In the genomic region with DNA sequence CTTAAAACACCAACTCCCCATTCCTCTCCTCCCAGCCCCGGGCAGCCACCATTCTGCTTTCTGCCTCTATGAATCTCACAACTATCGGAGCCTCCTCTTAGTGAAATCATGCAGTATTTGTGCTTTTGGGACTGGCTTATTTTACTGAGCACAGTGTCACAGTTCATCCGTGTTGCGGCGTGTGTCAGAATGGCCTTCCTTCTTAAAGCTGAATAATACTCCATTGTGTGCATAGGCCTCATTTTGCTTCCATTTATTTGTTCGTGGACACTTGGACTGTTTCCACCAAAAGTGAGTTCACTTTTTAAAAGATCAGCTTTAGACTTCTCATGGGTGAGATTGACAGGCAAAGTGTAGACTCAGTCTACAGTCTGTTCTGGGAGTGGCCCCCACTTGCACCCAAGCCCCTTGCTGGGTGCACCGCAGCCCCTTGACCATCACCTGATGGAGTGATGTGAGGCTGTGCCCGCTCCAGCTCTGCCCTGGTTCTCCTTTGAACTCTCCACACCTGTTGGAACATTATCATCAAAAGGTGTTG, we compare ENCODE assay signal across 16 cellular contexts. TPM values are rescaled to one million over a fixed set of nuclear protein-coding genes. Genes with fewer than 3 reads are reported as not detected.
A peak's percentile ranks its signal among the peaks of the same experiment; 100 is the strongest.
DNase-seq lines count a peak whose midpoint lies in the region; ATAC-seq and TF ChIP-seq lines count a peak whose summit lies in the region.
"Had no signal": no experiment of that assay in that cellular context is flagged by ENCODE, and none has a peak within 500 bp of the region (broad histone marks: within the 10 kb centered on the region; RNA-seq: fewer than 3 reads in every experiment).

No MANE protein-coding gene starts in this region.

- no peak overlapping the region for H3K27ac ChIP-seq in HEK293 (ENCODE audit: extremely low read depth, low read depth, low read length)
- H3K27ac ChIP-seq in mucosa of rectum (ENCODE audit: low read depth in 2 of 2, low read length in 2 of 2) = peak overlapping the region; percentile 3 to 26
- no peak overlapping the region for H3K27ac ChIP-seq in tibial nerve

- CTCF ChIA-PET in HEK293 (lab: Yijun Ruan, JAX) = no interaction called here

- H3K4me3 ChIP-seq in GM12865 (ENCODE audit: low read depth, low read length) (peak overlapping the region; percentile 40), HEK293 (ENCODE audit: low read depth, low read length) (no peak overlapping the region), mucosa of rectum (ENCODE audit: low read length in 2 of 2) (no peak overlapping the region), tibial nerve (no peak overlapping the region)

- no peak for TF ChIP-seq EP300 in tibial nerve (IDR thresholded peaks at IDR 0.05)

- H3K9ac ChIP-seq in mucosa of rectum (ENCODE audit: low read depth in 1 of 2, low read length in 2 of 2) = no peak overlapping the region

- WGBS in tibial nerve, 2 donors = 71 to 72% methylated on average over 8 of the region's 8 CpGs

- H3K36me3 Mint-ChIP-seq in progenitor cell of endocrine pancreas (ENCODE audit: insufficient read depth) = peaks cover 3% of the 10 kb centered on the region

- H3K36me3 ChIP-seq in HEK293 (ENCODE audit: control insufficient read depth in 2 of 2, insufficient read depth in 1 of 2, low read length in 2 of 2) (no peaks in the 10 kb centered on the region), mucosa of rectum (ENCODE audit: control insufficient read depth in 2 of 2, insufficient read depth in 2 of 2, low read length in 2 of 2) (peaks cover 0 to 6% of the 10 kb centered on the region in 2 donors), tibial nerve (no peaks in the 10 kb centered on the region)

- H3K9me3 ChIP-seq in HEK293 (ENCODE audit: control insufficient read depth, insufficient read depth, low read depth, low read length) (no peaks in the 10 kb centered on the region), mucosa of rectum (ENCODE audit: control insufficient read depth in 2 of 2, low read length in 2 of 2) (no peaks in the 10 kb centered on the region), tibial nerve (no peaks in the 10 kb centered on the region)

- no peak overlapping the region for H3K4me3 Mint-ChIP-seq in progenitor cell of endocrine pancreas (ENCODE audit: low read depth)
- H3K4me3 Mint-ChIP-seq: activated CD4-positive, alpha-beta T cell treated with anti-CD3 and anti-CD28 coated beads for 36 hours; dendritic cell treated with granulocyte-macrophage colony-stimulating factor and Interleukin-4, amounts not matched to agents 40 ng/mL and 50 ng/mL, for 4 days had no signal

- no peaks in the 10 kb centered on the region for H3K27me3 Mint-ChIP-seq in progenitor cell of endocrine pancreas
- H3K27me3 Mint-ChIP-seq: activated CD4-positive, alpha-beta T cell treated with anti-CD3 and anti-CD28 coated beads for 36 hours; dendritic cell treated with granulocyte-macrophage colony-stimulating factor and Interleukin-4, amounts not matched to agents 40 ng/mL and 50 ng/mL, for 4 days had no signal

- H3K27me3 ChIP-seq in mucosa of rectum (ENCODE audit: control insufficient read depth in 2 of 2, insufficient read depth in 2 of 2, low read length in 2 of 2) (no peaks in the 10 kb centered on the region), tibial nerve (no peaks in the 10 kb centered on the region)

- no peak overlapping the region for H3K27ac Mint-ChIP-seq in progenitor cell of endocrine pancreas
- H3K27ac Mint-ChIP-seq: activated CD4-positive, alpha-beta T cell treated with anti-CD3 and anti-CD28 coated beads for 36 hours; dendritic cell treated with granulocyte-macrophage colony-stimulating factor and Interleukin-4, amounts not matched to agents 40 ng/mL and 50 ng/mL, for 4 days had no signal

- POLR2A ChIA-PET in HEK293 (lab: Yijun Ruan, JAX) = no interaction called here

- TF ChIP-seq POLR2A in tibial nerve (IDR thresholded peaks at IDR 0.05) = no peak

- peak; percentile 1 for ATAC-seq in HG03521 (IDR thresholded peaks at IDR 0.05; ENCODE audit: unreplicated experiment)
- ATAC-seq: right cardiac atrium had no signal

- peak; percentile 28 for DNase-seq in GM12865 (ENCODE audit: low read depth)
- DNase-seq in progenitor cell of endocrine pancreas (ENCODE audit: low spot score, unreplicated experiment) = no peak
- DNase-seq in tibial nerve (ENCODE audit: low spot score in 2 of 2) = no peak
- no peak for DNase-seq in NCI-H524 treated with DMSO at 0.1 percent for 48 hours (lab: John Stamatoyannopoulos, UW)
- DNase-seq in HPDE6-E6E7 (ENCODE audit: extremely low spot score) = no peak
- DNase-seq: COR-L47, hypothalamus, KBM-7, NCI-H1930, occipital lobe had no signal

- H3K9me3 Mint-ChIP-seq in progenitor cell of endocrine pancreas (ENCODE audit: low read depth) = peaks cover 12% of the 10 kb centered on the region
- H3K9me3 Mint-ChIP-seq: dendritic cell treated with granulocyte-macrophage colony-stimulating factor and Interleukin-4, amounts not matched to agents 40 ng/mL and 50 ng/mL, for 4 days had no signal

- TF ChIP-seq CTCF in GM12865 (IDR thresholded peaks at IDR 0.05; ENCODE audit: insufficient read depth, low read depth, low read length, missing control alignments) (no peak), HEK293 (tag by site-specific recombination; IDR thresholded peaks at IDR 0.05) (no peak), progenitor cell of endocrine pancreas (IDR thresholded peaks at IDR 0.05; ENCODE audit: unreplicated experiment) (no peak), tibial nerve (IDR thresholded peaks at IDR 0.05) (no peak)

- H3K4me1 ChIP-seq in HEK293 (ENCODE audit: control insufficient read depth, insufficient read depth, low read length) = no peaks in the 10 kb centered on the region
- H3K4me1 ChIP-seq in mucosa of rectum (ENCODE audit: control insufficient read depth in 2 of 2, insufficient read depth in 2 of 2, low read length in 2 of 2) = peaks cover 9 to 10% of the 10 kb centered on the region in 2 donors
- H3K4me1 ChIP-seq in tibial nerve = peaks cover 0 to 39% (median 7%) of the 10 kb centered on the region in 4 donors

- H3K4me1 Mint-ChIP-seq in progenitor cell of endocrine pancreas (ENCODE audit: low read depth) = no peaks in the 10 kb centered on the region

TF ChIP-seq in HEK293, 187 proteins besides CTCF, POLR2A, EP300 and RAD21:
- TF ChIP-seq SCRT2 (tag by site-specific recombination; IDR thresholded peaks at IDR 0.05) (peak; percentile 46; the same call in 1 of the 2 replicates), ZFP3 (tag by site-specific recombination; IDR thresholded peaks at IDR 0.05; ENCODE audit: low read depth) (no peak)

RNA-seq across cellular contexts. Expression of a gene that starts 12.6 kb away (rescaled TPM):
- total RNA-seq in progenitor cell of endocrine pancreas = 39.0 and 40.4 TPM in 2 replicates
- 10 to 100 TPM; 53.2 to 89.8 (median 73.7) TPM for total RNA-seq in tibial nerve

Comparison
In these comparisons a context has a peak if more than half of its experiments do, and no peak if none do; other contexts are left out.
1. H3K27ac ChIP-seq: peak in mucosa of rectum (2 of 2); none in HEK293 (single experiment) and tibial nerve (0 of 4).